ENCODE assay signal across 1 cellular context in the genomic region with DNA sequence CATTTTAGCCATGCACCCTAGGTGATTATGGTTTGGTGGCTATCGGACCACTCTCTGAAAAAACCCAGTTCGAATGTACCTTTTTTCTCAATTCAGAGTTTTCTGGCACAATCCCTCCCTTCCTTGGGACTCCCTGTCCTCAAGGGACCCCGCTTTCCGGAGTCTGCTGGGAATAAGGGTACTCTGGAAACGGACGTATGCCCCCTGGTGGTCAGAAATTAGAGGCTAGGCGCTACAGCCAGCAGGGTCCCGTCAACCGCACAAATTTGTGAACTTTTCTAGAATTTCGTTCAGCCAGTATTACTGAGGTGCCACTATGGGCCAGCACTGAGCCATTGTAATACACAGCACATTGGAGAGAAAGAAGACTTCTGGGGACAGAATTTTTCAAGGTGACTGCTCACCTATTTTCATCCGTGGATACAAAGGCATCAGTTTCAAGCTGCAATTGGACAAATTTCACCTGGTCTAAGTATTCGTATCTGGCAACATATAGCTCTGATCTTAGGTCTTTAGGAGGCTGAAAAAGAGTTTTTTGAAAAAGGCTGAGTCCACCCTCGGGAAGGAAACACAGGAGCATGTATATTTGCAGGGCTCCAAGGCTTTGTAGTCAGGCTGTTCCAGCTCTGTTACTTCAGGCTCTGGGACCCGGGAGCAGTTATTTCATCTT.
TF ChIP-seq lines count a peak whose summit lies in the region.

No MANE protein-coding gene starts in this region.

TF ChIP-seq in SK-N-SH treated with all-trans-retinoic acid at 6 μM for 48 hours, 23 proteins besides CTCF, POLR2A, EP300 and RAD21 (continued from another document):
- TF ChIP-seq, protein P1, sequence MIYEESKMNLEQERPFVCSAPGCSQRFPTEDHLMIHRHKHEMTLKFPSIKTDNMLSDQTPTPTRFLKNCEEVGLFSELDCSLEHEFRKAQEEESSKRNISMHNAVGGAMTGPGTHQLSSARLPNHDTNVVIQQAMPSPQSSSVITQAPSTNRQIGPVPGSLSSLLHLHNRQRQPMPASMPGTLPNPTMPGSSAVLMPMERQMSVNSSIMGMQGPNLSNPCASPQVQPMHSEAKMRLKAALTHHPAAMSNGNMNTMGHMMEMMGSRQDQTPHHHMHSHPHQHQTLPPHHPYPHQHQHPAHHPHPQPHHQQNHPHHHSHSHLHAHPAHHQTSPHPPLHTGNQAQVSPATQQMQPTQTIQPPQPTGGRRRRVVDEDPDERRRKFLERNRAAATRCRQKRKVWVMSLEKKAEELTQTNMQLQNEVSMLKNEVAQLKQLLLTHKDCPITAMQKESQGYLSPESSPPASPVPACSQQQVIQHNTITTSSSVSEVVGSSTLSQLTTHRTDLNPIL (CRISPR knock-in tag; IDR thresholded peaks at IDR 0.05; ENCODE audit: low read depth), result no peak
- TF ChIP-seq, protein P2, sequence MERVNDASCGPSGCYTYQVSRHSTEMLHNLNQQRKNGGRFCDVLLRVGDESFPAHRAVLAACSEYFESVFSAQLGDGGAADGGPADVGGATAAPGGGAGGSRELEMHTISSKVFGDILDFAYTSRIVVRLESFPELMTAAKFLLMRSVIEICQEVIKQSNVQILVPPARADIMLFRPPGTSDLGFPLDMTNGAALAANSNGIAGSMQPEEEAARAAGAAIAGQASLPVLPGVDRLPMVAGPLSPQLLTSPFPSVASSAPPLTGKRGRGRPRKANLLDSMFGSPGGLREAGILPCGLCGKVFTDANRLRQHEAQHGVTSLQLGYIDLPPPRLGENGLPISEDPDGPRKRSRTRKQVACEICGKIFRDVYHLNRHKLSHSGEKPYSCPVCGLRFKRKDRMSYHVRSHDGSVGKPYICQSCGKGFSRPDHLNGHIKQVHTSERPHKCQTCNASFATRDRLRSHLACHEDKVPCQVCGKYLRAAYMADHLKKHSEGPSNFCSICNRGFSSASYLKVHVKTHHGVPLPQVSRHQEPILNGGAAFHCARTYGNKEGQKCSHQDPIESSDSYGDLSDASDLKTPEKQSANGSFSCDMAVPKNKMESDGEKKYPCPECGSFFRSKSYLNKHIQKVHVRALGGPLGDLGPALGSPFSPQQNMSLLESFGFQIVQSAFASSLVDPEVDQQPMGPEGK (CRISPR knock-in tag; IDR thresholded peaks at IDR 0.05; ENCODE audit: borderline replicate concordance), result no peak
- no peak for TF ChIP-seq GLIS3 (CRISPR knock-in tag; IDR thresholded peaks at IDR 0.05)
TF ChIP-seq in SK-N-SH treated with all-trans-retinoic acid at 6 μM for 48 hours: peak in this region for 0.
